ENCODE assay signal across 18 cellular contexts in genomic region chrX:47452112-47452511, GRCh38.
"Had no signal": no experiment of that assay in that cellular context is flagged by ENCODE, and none has a peak within 500 bp of the region (broad histone marks: within the 10 kb centered on the region; RNA-seq: fewer than 3 reads in every experiment).

No MANE protein-coding gene starts in this region.

- H3K27me3 Mint-ChIP-seq: naive B cell had no signal

- DNase-seq: dermis blood vessel endothelial cell; dorsolateral prefrontal cortex; effector CD4-positive, alpha-beta T cell; effector memory CD4-positive, alpha-beta T cell; foreskin keratinocyte; heart right ventricle; hippocampal formation; left cardiac atrium; left lung; left ventricle myocardium superior; lower lobe of right lung; mesenchymal stem cell; mucosa of descending colon; naive B cell had no signal

- H3K4me3 Mint-ChIP-seq: mesothelial cell of epicardium had no signal

- H3K4me3 ChIP-seq: coronary artery, dorsolateral prefrontal cortex, esophagus muscularis mucosa, gastroesophageal sphincter, heart right ventricle, left lung, lower lobe of right lung, mucosa of descending colon had no signal

- H3K27ac ChIP-seq: coronary artery, dorsolateral prefrontal cortex, esophagus muscularis mucosa, foreskin keratinocyte, gastroesophageal sphincter, heart right ventricle, left lung, lower lobe of right lung had no signal

- ATAC-seq: foreskin keratinocyte, gastroesophageal sphincter, heart right ventricle, left cardiac atrium, left lung, left ventricle myocardium superior, lower lobe of right lung, mucosa of descending colon had no signal

- H3K4me1 Mint-ChIP-seq: mesothelial cell of epicardium had no signal

- H3K4me1 ChIP-seq: esophagus muscularis mucosa, foreskin keratinocyte, gastroesophageal sphincter, heart right ventricle, left lung, lower lobe of right lung had no signal

- H3K27ac Mint-ChIP-seq: mesothelial cell of epicardium had no signal

- H3K27me3 ChIP-seq: foreskin keratinocyte, gastroesophageal sphincter, heart right ventricle, left lung had no signal
